ENCODE assay signal across 34 cellular contexts in the genomic region with DNA sequence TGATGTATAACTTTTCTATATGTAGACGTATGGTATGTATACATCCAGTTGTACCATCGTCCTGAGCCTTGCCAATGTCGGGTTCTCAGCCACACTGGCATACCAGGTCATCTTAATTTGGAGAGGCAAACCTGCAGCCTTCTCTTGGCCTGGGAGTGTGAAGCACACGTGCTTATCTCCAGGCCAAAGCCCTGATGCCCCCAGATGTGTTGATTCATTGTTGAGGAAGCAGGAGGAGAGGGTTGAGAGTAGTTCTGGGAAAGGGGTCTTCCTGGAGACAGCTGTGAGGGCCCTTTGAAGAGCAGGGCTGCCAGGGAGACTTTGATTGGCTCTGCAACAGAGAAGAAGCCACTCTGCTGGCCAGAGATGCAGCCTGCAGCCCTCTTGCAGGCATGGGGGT.
"Had no signal": no experiment of that assay in that cellular context is flagged by ENCODE, and none has a peak within 500 bp of the region (broad histone marks: within the 10 kb centered on the region; RNA-seq: fewer than 3 reads in every experiment).

No MANE protein-coding gene starts in this region.

- H3K27me3 ChIP-seq: MG63 had no signal

- H3K4me3 ChIP-seq: MG63 had no signal

- H3K4me2 ChIP-seq: KMS-11 had no signal

- DNase-seq: Karpas-422, Kasumi-1, MG63, MM.1S, MV-4-11, NCI-H1048, NCI-H1092, NCI-H1092 treated with DMSO at 0.1 percent for 48 hours, NCI-H1105, NCI-H1105 treated with DMSO at 0.1 percent for 48 hours, NCI-H1417, NCI-H1417 treated with DMSO at 0.1 percent for 48 hours, NCI-H1436, NCI-H1436 treated with DMSO at 0.1 percent for 48 hours, NCI-H146, NCI-H1694, NCI-H1694 treated with DMSO at 0.1 percent for 48 hours, NCI-H187, NCI-H187 treated with DMSO at 0.1 percent for 48 hours, NCI-H1930, NCI-H2029, NCI-H2029 treated with DMSO at 0.1 percent for 48 hours, NCI-H2081, NCI-H2081 treated with DMSO at 0.1 percent for 48 hours, NCI-H2107, NCI-H2171, NCI-H2171 treated with DMSO at 0.1 percent for 48 hours, NCI-H2227 treated with DMSO at 0.1 percent for 48 hours, NCI-H226, NCI-H345, NCI-H446, NCI-H446 treated with DMSO at 0.1 percent for 48 hours, NCI-H510A had no signal

- H3K9me3 ChIP-seq: MG63 had no signal

- H3K27ac ChIP-seq: KMS-11 had no signal

- H3K9ac ChIP-seq: KMS-11 had no signal

- H3K36me3 ChIP-seq: MG63 had no signal
